In the genomic region with DNA sequence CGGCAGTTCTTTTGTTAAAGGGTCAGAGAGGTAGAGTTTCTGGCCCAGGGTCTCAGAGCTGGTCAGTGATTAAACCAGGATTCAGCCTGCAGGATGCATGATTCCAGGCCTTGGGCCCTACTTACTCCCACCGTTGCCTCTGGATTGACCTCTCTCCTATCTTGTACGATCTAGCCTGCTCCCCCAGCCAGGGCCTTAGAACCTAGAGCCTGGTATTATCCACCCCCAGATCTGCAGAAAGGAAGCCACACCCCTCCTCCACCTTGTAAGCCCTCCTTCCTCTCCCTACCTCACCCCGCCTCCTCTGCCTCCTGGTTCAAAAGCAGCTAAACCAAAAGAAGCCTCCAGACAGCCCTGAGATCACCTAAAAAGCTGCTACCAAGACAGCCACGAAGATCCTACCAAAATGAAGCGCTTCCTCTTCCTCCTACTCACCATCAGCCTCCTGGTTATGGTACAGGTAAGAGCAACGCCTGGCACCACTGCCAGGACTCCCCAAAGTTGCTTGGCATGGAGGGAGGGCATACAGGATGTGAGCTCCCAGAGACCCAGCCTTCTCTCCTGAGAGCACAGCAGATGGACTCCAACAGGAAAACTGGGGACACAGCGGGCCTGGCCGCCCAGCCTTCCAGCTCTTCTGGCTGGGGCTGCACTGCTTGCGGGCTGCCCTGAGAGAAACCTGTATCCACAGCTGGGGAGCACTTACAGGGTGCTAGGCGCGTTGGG, we compare ENCODE assay signal across 1 cellular context.
TF ChIP-seq lines count a peak whose summit lies in the region.

A gene with protein sequence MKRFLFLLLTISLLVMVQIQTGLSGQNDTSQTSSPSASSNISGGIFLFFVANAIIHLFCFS (plus strand): TSS at position 347 of the 726 bp plus-strand sequence. CDS start 60 bp downstream, at position 407.

TF ChIP-seq in K562, 482 proteins besides CTCF, POLR2A, EP300 and RAD21 (continued from another document and continues in another):
- TF ChIP-seq, protein P1, sequence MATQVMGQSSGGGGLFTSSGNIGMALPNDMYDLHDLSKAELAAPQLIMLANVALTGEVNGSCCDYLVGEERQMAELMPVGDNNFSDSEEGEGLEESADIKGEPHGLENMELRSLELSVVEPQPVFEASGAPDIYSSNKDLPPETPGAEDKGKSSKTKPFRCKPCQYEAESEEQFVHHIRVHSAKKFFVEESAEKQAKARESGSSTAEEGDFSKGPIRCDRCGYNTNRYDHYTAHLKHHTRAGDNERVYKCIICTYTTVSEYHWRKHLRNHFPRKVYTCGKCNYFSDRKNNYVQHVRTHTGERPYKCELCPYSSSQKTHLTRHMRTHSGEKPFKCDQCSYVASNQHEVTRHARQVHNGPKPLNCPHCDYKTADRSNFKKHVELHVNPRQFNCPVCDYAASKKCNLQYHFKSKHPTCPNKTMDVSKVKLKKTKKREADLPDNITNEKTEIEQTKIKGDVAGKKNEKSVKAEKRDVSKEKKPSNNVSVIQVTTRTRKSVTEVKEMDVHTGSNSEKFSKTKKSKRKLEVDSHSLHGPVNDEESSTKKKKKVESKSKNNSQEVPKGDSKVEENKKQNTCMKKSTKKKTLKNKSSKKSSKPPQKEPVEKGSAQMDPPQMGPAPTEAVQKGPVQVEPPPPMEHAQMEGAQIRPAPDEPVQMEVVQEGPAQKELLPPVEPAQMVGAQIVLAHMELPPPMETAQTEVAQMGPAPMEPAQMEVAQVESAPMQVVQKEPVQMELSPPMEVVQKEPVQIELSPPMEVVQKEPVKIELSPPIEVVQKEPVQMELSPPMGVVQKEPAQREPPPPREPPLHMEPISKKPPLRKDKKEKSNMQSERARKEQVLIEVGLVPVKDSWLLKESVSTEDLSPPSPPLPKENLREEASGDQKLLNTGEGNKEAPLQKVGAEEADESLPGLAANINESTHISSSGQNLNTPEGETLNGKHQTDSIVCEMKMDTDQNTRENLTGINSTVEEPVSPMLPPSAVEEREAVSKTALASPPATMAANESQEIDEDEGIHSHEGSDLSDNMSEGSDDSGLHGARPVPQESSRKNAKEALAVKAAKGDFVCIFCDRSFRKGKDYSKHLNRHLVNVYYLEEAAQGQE (CRISPR knock-in tag; IDR thresholded peaks at IDR 0.05; ENCODE audit: low read depth): no peak
- TF ChIP-seq MAFK (IDR thresholded peaks at IDR 0.05; ENCODE audit: low read length): no peak
- no peak for TF ChIP-seq ZNF134 (CRISPR knock-in tag; conservative IDR thresholded peaks at IDR 0.05)
- TF ChIP-seq, protein P2, sequence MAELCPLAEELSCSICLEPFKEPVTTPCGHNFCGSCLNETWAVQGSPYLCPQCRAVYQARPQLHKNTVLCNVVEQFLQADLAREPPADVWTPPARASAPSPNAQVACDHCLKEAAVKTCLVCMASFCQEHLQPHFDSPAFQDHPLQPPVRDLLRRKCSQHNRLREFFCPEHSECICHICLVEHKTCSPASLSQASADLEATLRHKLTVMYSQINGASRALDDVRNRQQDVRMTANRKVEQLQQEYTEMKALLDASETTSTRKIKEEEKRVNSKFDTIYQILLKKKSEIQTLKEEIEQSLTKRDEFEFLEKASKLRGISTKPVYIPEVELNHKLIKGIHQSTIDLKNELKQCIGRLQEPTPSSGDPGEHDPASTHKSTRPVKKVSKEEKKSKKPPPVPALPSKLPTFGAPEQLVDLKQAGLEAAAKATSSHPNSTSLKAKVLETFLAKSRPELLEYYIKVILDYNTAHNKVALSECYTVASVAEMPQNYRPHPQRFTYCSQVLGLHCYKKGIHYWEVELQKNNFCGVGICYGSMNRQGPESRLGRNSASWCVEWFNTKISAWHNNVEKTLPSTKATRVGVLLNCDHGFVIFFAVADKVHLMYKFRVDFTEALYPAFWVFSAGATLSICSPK (IDR thresholded peaks at IDR 0.05; ENCODE audit: borderline replicate concordance): no peak
- TF ChIP-seq, protein P3, sequence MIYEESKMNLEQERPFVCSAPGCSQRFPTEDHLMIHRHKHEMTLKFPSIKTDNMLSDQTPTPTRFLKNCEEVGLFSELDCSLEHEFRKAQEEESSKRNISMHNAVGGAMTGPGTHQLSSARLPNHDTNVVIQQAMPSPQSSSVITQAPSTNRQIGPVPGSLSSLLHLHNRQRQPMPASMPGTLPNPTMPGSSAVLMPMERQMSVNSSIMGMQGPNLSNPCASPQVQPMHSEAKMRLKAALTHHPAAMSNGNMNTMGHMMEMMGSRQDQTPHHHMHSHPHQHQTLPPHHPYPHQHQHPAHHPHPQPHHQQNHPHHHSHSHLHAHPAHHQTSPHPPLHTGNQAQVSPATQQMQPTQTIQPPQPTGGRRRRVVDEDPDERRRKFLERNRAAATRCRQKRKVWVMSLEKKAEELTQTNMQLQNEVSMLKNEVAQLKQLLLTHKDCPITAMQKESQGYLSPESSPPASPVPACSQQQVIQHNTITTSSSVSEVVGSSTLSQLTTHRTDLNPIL (CRISPR knock-in tag; IDR thresholded peaks at IDR 0.05): no peak
- TF ChIP-seq MAZ (CRISPR knock-in tag; conservative IDR thresholded peaks at IDR 0.05 in 1 of 2, IDR thresholded peaks at IDR 0.05 in 1 of 2): no peak
- TF ChIP-seq NR2F6 (CRISPR knock-in tag; IDR thresholded peaks at IDR 0.05): no peak
- TF ChIP-seq, protein P4, sequence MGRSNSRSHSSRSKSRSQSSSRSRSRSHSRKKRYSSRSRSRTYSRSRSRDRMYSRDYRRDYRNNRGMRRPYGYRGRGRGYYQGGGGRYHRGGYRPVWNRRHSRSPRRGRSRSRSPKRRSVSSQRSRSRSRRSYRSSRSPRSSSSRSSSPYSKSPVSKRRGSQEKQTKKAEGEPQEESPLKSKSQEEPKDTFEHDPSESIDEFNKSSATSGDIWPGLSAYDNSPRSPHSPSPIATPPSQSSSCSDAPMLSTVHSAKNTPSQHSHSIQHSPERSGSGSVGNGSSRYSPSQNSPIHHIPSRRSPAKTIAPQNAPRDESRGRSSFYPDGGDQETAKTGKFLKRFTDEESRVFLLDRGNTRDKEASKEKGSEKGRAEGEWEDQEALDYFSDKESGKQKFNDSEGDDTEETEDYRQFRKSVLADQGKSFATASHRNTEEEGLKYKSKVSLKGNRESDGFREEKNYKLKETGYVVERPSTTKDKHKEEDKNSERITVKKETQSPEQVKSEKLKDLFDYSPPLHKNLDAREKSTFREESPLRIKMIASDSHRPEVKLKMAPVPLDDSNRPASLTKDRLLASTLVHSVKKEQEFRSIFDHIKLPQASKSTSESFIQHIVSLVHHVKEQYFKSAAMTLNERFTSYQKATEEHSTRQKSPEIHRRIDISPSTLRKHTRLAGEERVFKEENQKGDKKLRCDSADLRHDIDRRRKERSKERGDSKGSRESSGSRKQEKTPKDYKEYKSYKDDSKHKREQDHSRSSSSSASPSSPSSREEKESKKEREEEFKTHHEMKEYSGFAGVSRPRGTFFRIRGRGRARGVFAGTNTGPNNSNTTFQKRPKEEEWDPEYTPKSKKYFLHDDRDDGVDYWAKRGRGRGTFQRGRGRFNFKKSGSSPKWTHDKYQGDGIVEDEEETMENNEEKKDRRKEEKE (IDR thresholded peaks at IDR 0.05; ENCODE audit: borderline replicate concordance in 1 of 2, control insufficient read depth in 1 of 2, low read depth in 2 of 2, low read length in 1 of 2): no peak
- TF ChIP-seq, protein P5, sequence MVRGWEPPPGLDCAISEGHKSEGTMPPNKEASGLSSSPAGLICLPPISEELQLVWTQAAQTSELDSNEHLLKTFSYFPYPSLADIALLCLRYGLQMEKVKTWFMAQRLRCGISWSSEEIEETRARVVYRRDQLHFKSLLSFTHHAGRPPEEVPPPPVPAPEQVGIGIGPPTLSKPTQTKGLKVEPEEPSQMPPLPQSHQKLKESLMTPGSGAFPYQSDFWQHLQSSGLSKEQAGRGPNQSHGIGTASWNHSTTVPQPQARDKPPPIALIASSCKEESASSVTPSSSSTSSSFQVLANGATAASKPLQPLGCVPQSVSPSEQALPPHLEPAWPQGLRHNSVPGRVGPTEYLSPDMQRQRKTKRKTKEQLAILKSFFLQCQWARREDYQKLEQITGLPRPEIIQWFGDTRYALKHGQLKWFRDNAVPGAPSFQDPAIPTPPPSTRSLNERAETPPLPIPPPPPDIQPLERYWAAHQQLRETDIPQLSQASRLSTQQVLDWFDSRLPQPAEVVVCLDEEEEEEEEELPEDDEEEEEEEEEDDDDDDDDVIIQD (CRISPR knock-in tag; IDR thresholded peaks at IDR 0.05): no peak
- no peak for TF ChIP-seq ZNF445 (CRISPR knock-in tag; IDR thresholded peaks at IDR 0.05; ENCODE audit: low read depth)
- TF ChIP-seq HSF4 (CRISPR knock-in tag; IDR thresholded peaks at IDR 0.05; ENCODE audit: borderline replicate concordance): no peak
- no peak for TF ChIP-seq NONO (IDR thresholded peaks at IDR 0.05; ENCODE audit: low read depth in 2 of 2, low read length in 1 of 2)
- no peak for TF ChIP-seq SRF (CRISPR knock-in tag; IDR thresholded peaks at IDR 0.05)
- no peak for TF ChIP-seq TEAD1 (CRISPR knock-in tag; IDR thresholded peaks at IDR 0.05)
- TF ChIP-seq NR1H2 (CRISPR knock-in tag; IDR thresholded peaks at IDR 0.05): no peak
- no peak for TF ChIP-seq ADNP (tag; IDR thresholded peaks at IDR 0.05)
- TF ChIP-seq TAL1 (IDR thresholded peaks at IDR 0.05): no peak
- TF ChIP-seq RFX1 (IDR thresholded peaks at IDR 0.05): no peak
- TF ChIP-seq, protein P6, sequence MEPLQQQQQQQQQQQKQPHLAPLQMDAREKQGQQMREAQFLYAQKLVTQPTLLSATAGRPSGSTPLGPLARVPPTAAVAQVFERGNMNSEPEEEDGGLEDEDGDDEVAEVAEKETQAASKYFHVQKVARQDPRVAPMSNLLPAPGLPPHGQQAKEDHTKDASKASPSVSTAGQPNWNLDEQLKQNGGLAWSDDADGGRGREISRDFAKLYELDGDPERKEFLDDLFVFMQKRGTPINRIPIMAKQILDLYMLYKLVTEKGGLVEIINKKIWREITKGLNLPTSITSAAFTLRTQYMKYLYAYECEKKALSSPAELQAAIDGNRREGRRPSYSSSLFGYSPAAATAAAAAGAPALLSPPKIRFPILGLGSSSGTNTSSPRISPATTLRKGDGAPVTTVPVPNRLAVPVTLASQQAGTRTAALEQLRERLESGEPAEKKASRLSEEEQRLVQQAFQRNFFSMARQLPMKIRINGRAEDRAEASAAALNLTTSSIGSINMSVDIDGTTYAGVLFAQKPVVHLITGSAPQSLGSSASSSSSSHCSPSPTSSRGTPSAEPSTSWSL (CRISPR knock-in tag; IDR thresholded peaks at IDR 0.05; ENCODE audit: borderline replicate concordance): no peak
- TF ChIP-seq XRCC5 (IDR thresholded peaks at IDR 0.05; ENCODE audit: low read depth, low read length): no peak
- no peak for TF ChIP-seq U2AF1 (optimal IDR thresholded peaks at IDR 0.05; ENCODE audit: low read depth, low read length)
- TF ChIP-seq TAF9B (IDR thresholded peaks at IDR 0.05; ENCODE audit: partially characterized antibody): no peak
- TF ChIP-seq, protein P7, sequence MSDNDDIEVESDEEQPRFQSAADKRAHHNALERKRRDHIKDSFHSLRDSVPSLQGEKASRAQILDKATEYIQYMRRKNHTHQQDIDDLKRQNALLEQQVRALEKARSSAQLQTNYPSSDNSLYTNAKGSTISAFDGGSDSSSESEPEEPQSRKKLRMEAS (CRISPR knock-in tag; IDR thresholded peaks at IDR 0.05): no peak; the same call in 1 of the 2 replicates
- TF ChIP-seq TARDBP (IDR thresholded peaks at IDR 0.05): no peak
- TF ChIP-seq ZNF41 (CRISPR knock-in tag; conservative IDR thresholded peaks at IDR 0.05): no peak
- TF ChIP-seq C11orf30 (IDR thresholded peaks at IDR 0.05; ENCODE audit: low read depth): no peak
- no peak for TF ChIP-seq SREBF2 (CRISPR knock-in tag; IDR thresholded peaks at IDR 0.05)
- no peak for TF ChIP-seq ZKSCAN1 (IDR thresholded peaks at IDR 0.05; ENCODE audit: low read depth, low read length)
- TF ChIP-seq, protein P8, sequence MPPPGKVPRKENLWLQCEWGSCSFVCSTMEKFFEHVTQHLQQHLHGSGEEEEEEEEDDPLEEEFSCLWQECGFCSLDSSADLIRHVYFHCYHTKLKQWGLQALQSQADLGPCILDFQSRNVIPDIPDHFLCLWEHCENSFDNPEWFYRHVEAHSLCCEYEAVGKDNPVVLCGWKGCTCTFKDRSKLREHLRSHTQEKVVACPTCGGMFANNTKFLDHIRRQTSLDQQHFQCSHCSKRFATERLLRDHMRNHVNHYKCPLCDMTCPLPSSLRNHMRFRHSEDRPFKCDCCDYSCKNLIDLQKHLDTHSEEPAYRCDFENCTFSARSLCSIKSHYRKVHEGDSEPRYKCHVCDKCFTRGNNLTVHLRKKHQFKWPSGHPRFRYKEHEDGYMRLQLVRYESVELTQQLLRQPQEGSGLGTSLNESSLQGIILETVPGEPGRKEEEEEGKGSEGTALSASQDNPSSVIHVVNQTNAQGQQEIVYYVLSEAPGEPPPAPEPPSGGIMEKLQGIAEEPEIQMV (tag; conservative IDR thresholded peaks at IDR 0.05; ENCODE audit: low read depth): no peak
- TF ChIP-seq L3MBTL2 (IDR thresholded peaks at IDR 0.05): peak; percentile 16; the same call in 1 of the 2 replicates
- TF ChIP-seq EHMT2 (IDR thresholded peaks at IDR 0.05): no peak
- TF ChIP-seq, protein P9, sequence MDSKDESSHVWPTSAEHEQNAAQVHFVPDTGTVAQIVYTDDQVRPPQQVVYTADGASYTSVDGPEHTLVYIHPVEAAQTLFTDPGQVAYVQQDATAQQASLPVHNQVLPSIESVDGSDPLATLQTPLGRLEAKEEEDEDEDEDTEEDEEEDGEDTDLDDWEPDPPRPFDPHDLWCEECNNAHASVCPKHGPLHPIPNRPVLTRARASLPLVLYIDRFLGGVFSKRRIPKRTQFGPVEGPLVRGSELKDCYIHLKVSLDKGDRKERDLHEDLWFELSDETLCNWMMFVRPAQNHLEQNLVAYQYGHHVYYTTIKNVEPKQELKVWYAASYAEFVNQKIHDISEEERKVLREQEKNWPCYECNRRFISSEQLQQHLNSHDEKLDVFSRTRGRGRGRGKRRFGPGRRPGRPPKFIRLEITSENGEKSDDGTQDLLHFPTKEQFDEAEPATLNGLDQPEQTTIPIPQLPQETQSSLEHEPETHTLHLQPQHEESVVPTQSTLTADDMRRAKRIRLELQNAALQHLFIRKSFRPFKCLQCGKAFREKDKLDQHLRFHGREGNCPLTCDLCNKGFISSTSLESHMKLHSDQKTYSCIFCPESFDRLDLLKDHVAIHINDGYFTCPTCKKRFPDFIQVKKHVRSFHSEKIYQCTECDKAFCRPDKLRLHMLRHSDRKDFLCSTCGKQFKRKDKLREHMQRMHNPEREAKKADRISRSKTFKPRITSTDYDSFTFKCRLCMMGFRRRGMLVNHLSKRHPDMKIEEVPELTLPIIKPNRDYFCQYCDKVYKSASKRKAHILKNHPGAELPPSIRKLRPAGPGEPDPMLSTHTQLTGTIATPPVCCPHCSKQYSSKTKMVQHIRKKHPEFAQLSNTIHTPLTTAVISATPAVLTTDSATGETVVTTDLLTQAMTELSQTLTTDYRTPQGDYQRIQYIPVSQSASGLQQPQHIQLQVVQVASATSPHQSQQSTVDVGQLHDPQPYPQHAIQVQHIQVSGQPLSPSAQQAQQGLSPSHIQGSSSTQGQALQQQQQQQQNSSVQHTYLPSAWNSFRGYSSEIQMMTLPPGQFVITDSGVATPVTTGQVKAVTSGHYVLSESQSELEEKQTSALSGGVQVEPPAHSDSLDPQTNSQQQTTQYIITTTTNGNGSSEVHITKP (IDR thresholded peaks at IDR 0.05; ENCODE audit: partially characterized antibody): no peak
- no peak for TF ChIP-seq XRCC4 (IDR thresholded peaks at IDR 0.05; ENCODE audit: extremely low read depth, insufficient read depth, insufficient read length)
- TF ChIP-seq, protein P10, sequence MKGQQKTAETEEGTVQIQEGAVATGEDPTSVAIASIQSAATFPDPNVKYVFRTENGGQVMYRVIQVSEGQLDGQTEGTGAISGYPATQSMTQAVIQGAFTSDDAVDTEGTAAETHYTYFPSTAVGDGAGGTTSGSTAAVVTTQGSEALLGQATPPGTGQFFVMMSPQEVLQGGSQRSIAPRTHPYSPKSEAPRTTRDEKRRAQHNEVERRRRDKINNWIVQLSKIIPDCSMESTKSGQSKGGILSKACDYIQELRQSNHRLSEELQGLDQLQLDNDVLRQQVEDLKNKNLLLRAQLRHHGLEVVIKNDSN (CRISPR knock-in tag; IDR thresholded peaks at IDR 0.05): no peak
- TF ChIP-seq POLR2H (tag; IDR thresholded peaks at IDR 0.05; ENCODE audit: low read depth): no peak
- TF ChIP-seq PTBP1 (IDR thresholded peaks at IDR 0.05; ENCODE audit: low read depth, low read length): no peak
- peak; percentile 30; the same call in 1 of the 2 replicates for TF ChIP-seq E2F3 (CRISPR knock-in tag; IDR thresholded peaks at IDR 0.05)
